ENCODE assay signal across 1 cellular context in the genomic region with DNA sequence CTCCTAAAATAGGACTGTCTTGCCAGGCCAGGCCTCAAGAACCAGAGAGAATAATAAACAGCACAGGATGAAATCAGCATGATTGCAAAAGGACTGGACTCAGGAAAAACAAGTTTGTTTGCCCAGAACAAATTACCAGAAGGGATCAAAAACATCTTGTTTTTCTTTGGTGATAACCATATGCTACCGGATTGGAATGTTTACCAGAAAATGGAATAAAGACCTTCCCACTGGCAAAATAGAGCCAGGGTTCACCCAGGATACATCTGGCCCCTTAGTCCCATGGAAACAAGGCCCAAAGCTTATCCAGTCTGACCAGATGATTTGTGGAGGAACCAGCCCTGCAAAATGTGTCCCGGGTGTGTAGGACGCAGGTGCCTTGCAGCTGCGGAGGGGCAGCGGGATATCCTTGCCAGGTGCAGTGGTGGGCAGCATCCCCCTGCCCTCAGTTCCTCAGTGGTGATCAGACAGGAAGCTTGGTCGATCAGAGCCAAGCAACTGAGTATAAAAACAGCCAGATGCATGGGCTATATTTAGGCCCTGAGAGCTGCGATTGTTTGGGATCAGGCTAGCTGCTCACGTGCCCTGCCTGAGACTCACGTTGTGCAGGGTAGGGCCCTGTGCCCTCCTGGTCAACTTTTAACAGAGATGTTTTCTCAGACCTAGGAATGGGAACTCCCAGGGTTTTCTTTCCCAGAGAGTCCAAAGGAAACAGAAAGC.
A peak's percentile ranks its signal among the peaks of the same experiment; 100 is the strongest.
TF ChIP-seq lines count a peak whose summit lies in the region.

No MANE protein-coding gene starts in this region.

TF ChIP-seq in HepG2, 621 proteins besides CTCF, POLR2A, EP300 and RAD21 (continued from another document and continues in another):
- no peak for TF ChIP-seq ZNF263 (CRISPR knock-in tag; IDR thresholded peaks at IDR 0.05)
- no peak for TF ChIP-seq FOXM1 (CRISPR knock-in tag; IDR thresholded peaks at IDR 0.05)
- TF ChIP-seq FOXC1 (CRISPR knock-in tag; IDR thresholded peaks at IDR 0.05; ENCODE audit: borderline replicate concordance): no peak; the same call in 1 of the 2 replicates
- no peak for TF ChIP-seq ZNF251 (CRISPR knock-in tag; IDR thresholded peaks at IDR 0.05)
- peak; percentile 25; the same call in 1 of the 2 replicates for TF ChIP-seq MIER2 (CRISPR knock-in tag; IDR thresholded peaks at IDR 0.05)
- no peak for TF ChIP-seq AHR (CRISPR knock-in tag; IDR thresholded peaks at IDR 0.05)
- TF ChIP-seq ZNF121 (CRISPR knock-in tag; IDR thresholded peaks at IDR 0.05): no peak
- TF ChIP-seq SRSF4 (IDR thresholded peaks at IDR 0.05; ENCODE audit: low read depth, low read length, poor library complexity, severe bottlenecking): no peak
- TF ChIP-seq EEA1 (CRISPR knock-in tag; IDR thresholded peaks at IDR 0.05; ENCODE audit: borderline replicate concordance): no peak
- TF ChIP-seq ZNF207 (IDR thresholded peaks at IDR 0.05; ENCODE audit: borderline replicate concordance): no peak
- peak; percentile 22 for TF ChIP-seq PHF5A (CRISPR knock-in tag; IDR thresholded peaks at IDR 0.05; ENCODE audit: low read depth, unreplicated experiment)
- TF ChIP-seq ELF3 (CRISPR knock-in tag; IDR thresholded peaks at IDR 0.05): peak; percentile 77
- TF ChIP-seq XRCC5 (optimal IDR thresholded peaks at IDR 0.05; ENCODE audit: low read length): no peak
- TF ChIP-seq MBNL3 (CRISPR knock-in tag; conservative IDR thresholded peaks at IDR 0.05): no peak
- TF ChIP-seq ZNF552 (CRISPR knock-in tag; IDR thresholded peaks at IDR 0.05; ENCODE audit: borderline replicate concordance): no peak
- TF ChIP-seq ZNF160 (CRISPR knock-in tag; IDR thresholded peaks at IDR 0.05): no peak
- peak; percentile 71; the same call in 1 of the 2 replicates for TF ChIP-seq SNAPC5 (CRISPR knock-in tag; IDR thresholded peaks at IDR 0.05; ENCODE audit: borderline replicate concordance)
- TF ChIP-seq ZNF546 (CRISPR knock-in tag; conservative IDR thresholded peaks at IDR 0.05): no peak
- TF ChIP-seq AGO2 (optimal IDR thresholded peaks at IDR 0.05; ENCODE audit: low read depth, low read length): peak; percentile 17
- TF ChIP-seq ZMYM4 (CRISPR knock-in tag; IDR thresholded peaks at IDR 0.05): no peak; the same call in 1 of the 2 replicates
- 0 out of 2 replicates have a peak, but pooled peaks have one; percentile 58 for TF ChIP-seq AFF4 (CRISPR knock-in tag; IDR thresholded peaks at IDR 0.05)
- peak; percentile 70 for TF ChIP-seq FOSL2 (CRISPR knock-in tag; IDR thresholded peaks at IDR 0.05)
- no peak for TF ChIP-seq HCFC1 (IDR thresholded peaks at IDR 0.05; ENCODE audit: low read depth, low read length)
- peak; percentile 84 for TF ChIP-seq ZNF501 (CRISPR knock-in tag; IDR thresholded peaks at IDR 0.05)
- TF ChIP-seq, protein P1, sequence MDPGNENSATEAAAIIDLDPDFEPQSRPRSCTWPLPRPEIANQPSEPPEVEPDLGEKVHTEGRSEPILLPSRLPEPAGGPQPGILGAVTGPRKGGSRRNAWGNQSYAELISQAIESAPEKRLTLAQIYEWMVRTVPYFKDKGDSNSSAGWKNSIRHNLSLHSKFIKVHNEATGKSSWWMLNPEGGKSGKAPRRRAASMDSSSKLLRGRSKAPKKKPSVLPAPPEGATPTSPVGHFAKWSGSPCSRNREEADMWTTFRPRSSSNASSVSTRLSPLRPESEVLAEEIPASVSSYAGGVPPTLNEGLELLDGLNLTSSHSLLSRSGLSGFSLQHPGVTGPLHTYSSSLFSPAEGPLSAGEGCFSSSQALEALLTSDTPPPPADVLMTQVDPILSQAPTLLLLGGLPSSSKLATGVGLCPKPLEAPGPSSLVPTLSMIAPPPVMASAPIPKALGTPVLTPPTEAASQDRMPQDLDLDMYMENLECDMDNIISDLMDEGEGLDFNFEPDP (CRISPR knock-in tag; conservative IDR thresholded peaks at IDR 0.05): no peak
- no peak for TF ChIP-seq ZNF616 (CRISPR knock-in tag; IDR thresholded peaks at IDR 0.05; ENCODE audit: low read depth)
- peak; percentile 78 for TF ChIP-seq RCOR2 (CRISPR knock-in tag; IDR thresholded peaks at IDR 0.05)
- no peak for TF ChIP-seq ATAD3A (CRISPR knock-in tag; IDR thresholded peaks at IDR 0.05)
- TF ChIP-seq ZNF33B (CRISPR knock-in tag; IDR thresholded peaks at IDR 0.05): no peak
- TF ChIP-seq PAX8 (CRISPR knock-in tag; IDR thresholded peaks at IDR 0.05; ENCODE audit: borderline replicate concordance): no peak
- TF ChIP-seq, protein P2, sequence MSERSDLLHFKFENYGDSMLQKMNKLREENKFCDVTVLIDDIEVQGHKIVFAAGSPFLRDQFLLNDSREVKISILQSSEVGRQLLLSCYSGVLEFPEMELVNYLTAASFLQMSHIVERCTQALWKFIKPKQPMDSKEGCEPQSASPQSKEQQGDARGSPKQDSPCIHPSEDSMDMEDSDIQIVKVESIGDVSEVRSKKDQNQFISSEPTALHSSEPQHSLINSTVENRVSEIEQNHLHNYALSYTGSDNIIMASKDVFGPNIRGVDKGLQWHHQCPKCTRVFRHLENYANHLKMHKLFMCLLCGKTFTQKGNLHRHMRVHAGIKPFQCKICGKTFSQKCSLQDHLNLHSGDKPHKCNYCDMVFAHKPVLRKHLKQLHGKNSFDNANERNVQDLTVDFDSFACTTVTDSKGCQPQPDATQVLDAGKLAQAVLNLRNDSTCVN (CRISPR knock-in tag; IDR thresholded peaks at IDR 0.05; ENCODE audit: borderline replicate concordance): no peak
- TF ChIP-seq NPAS2 (CRISPR knock-in tag; IDR thresholded peaks at IDR 0.05; ENCODE audit: borderline replicate concordance): no peak
- peak; percentile 87 for TF ChIP-seq ERF (CRISPR knock-in tag; IDR thresholded peaks at IDR 0.05)
- TF ChIP-seq MLLT10 (CRISPR knock-in tag; IDR thresholded peaks at IDR 0.05): no peak
- peak; percentile 73; the same call in 1 of the 2 replicates for TF ChIP-seq ZBED4 (CRISPR knock-in tag; IDR thresholded peaks at IDR 0.05; ENCODE audit: borderline replicate concordance)
- TF ChIP-seq POLR2AphosphoS2 (IDR thresholded peaks at IDR 0.05; ENCODE audit: low read depth, low read length): no peak
- no peak; the same call in none of the 2 replicates for TF ChIP-seq ZNF605 (CRISPR knock-in tag; IDR thresholded peaks at IDR 0.05)
- no peak for TF ChIP-seq ZNF234 (CRISPR knock-in tag; conservative IDR thresholded peaks at IDR 0.05)
- TF ChIP-seq HNRNPUL1 (IDR thresholded peaks at IDR 0.05; ENCODE audit: low read depth, low read length): no peak
- no peak for TF ChIP-seq ZNF20 (CRISPR knock-in tag; IDR thresholded peaks at IDR 0.05)
- no peak for TF ChIP-seq ZFP36L2 (CRISPR knock-in tag; IDR thresholded peaks at IDR 0.05)
- TF ChIP-seq, protein P3, sequence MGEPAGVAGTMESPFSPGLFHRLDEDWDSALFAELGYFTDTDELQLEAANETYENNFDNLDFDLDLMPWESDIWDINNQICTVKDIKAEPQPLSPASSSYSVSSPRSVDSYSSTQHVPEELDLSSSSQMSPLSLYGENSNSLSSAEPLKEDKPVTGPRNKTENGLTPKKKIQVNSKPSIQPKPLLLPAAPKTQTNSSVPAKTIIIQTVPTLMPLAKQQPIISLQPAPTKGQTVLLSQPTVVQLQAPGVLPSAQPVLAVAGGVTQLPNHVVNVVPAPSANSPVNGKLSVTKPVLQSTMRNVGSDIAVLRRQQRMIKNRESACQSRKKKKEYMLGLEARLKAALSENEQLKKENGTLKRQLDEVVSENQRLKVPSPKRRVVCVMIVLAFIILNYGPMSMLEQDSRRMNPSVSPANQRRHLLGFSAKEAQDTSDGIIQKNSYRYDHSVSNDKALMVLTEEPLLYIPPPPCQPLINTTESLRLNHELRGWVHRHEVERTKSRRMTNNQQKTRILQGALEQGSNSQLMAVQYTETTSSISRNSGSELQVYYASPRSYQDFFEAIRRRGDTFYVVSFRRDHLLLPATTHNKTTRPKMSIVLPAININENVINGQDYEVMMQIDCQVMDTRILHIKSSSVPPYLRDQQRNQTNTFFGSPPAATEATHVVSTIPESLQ (CRISPR knock-in tag; conservative IDR thresholded peaks at IDR 0.05): no peak
- TF ChIP-seq ESRRA (CRISPR knock-in tag; IDR thresholded peaks at IDR 0.05; ENCODE audit: low read depth): no peak; the same call in 1 of the 2 replicates
- TF ChIP-seq ZNF75D (CRISPR knock-in tag; IDR thresholded peaks at IDR 0.05; ENCODE audit: borderline replicate concordance): no peak
- TF ChIP-seq ZFP1 (CRISPR knock-in tag; IDR thresholded peaks at IDR 0.05): no peak; the same call in 1 of the 2 replicates
- peak; percentile 49; the same call in 1 of the 2 replicates for TF ChIP-seq ZNF280D (CRISPR knock-in tag; IDR thresholded peaks at IDR 0.05)
- TF ChIP-seq ZNF230 (CRISPR knock-in tag; IDR thresholded peaks at IDR 0.05): no peak
- no peak; the same call in 1 of the 2 replicates for TF ChIP-seq HDAC2 (CRISPR knock-in tag; IDR thresholded peaks at IDR 0.05)
